In the genomic region with DNA sequence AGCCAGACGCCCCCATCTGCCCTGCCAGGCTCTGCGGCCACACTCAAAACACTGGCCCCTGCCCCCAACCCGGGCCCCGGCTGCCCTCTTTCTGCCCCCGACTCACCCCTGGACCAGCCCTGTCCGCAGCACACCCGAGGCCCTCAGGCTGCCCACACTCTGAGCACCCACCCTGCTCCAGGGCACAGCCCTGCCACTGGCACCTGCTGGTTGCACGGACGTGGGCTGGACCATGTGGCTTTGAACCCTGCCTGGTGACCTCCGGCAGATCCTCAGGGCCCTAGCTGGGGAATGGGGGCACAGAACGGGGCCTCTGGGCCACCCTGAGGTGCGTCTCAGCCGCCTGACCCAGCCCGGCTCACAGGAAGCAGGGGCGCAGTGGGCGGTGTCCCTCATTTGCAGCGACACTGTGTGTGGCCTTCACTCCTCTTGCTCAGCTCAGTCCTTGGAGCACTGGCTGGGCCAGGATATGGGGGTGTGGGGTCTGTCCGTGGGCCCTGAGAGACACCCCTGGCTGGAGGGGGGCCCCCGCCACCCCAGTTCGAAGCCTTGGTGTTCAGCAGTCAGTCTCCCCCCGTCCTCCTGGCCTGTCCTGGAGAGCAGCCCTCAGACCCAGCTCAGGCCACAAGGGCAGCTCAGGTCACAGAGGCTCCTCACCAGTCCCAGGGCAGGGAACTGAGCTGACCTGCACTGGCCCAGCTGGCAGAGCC, we compare ENCODE assay signal across 21 cellular contexts.
A peak's percentile ranks its signal among the peaks of the same experiment; 100 is the strongest.
DNase-seq lines count a peak whose midpoint lies in the region; ATAC-seq, FAIRE-seq and TF ChIP-seq lines count a peak whose summit lies in the region.
"Had no signal": no experiment of that assay in that cellular context is flagged by ENCODE, and none has a peak within 500 bp of the region (broad histone marks: within the 10 kb centered on the region; RNA-seq: fewer than 3 reads in every experiment).

No MANE protein-coding gene starts in this region.

- no peak for TF ChIP-seq RAD21 in HepG2 (CRISPR knock-in tag; IDR thresholded peaks at IDR 0.05)

- H3K9ac ChIP-seq in HepG2 (ENCODE audit: insufficient read depth, low read depth, low read length), result no peak overlapping the region

- H3K27me3 ChIP-seq in HepG2 (ENCODE audit: control insufficient read depth in 1 of 2, insufficient read depth in 2 of 2, low read length in 2 of 2) (peaks cover 10 to 38% of the 10 kb centered on the region in 2 experiments; a peak in 4 of 5 replicates), aorta (ENCODE audit: control insufficient read depth in 1 of 2, insufficient read depth in 2 of 2, low read length in 1 of 2) (no peaks in the 10 kb centered on the region)

- H4K20me1 ChIP-seq in HepG2 (ENCODE audit: insufficient read depth, low read length), result no peaks in the 10 kb centered on the region

- in situ Hi-C loops in HepG2 (cut with HindIII; ENCODE audit: extremely low pct_ligation_motif_present, low pct_unique_long_range_greater_than_20kb), result no loop called here
- in situ Hi-C loops in GM13976 (cut with MboI; ENCODE audit: low sequenced_read_pairs, unreplicated experiment), result no loop called here

- WGBS in HepG2 (ENCODE audit: low lambda C conversion rate), result 17% methylated on average over 9 of the region's 21 CpGs
- 87% methylated on average over 20 to 21 of the region's 21 CpGs for WGBS in aorta, 2 donors

- FAIRE-seq in HepG2 (lab: Jason Lieb, UNC), result no peak
- FAIRE-seq: A204.1, D721Med, H54 had no signal

- H3K4me3 ChIP-seq in HepG2 (replicated peaks in 1 of 3; ENCODE audit: insufficient read depth in 1 of 3, low read depth in 2 of 3, low read length in 3 of 3) (no peak overlapping the region), aorta (ENCODE audit: low read length in 2 of 2) (no peak overlapping the region)
- H3K4me3 ChIP-seq: SJCRH30 had no signal

- DNase-seq in left cardiac atrium (peak; percentile 15), cardiac septum (ENCODE audit: low spot score) (no peak), HepG2 (ENCODE audit: low spot score) (no peak), aorta (peak; percentile 22 to 70), GM13976 (ENCODE audit: low spot score) (no peak), NCI-H748 (lab: John Stamatoyannopoulos, UW; ENCODE audit: unreplicated experiment) (no peak), MV-4-11 (lab: John Stamatoyannopoulos, UW) (no peak)
- DNase-seq: DMS53; GF-D8; HFFc6; Kasumi-1; NCI-H1417; NCI-H187; NCI-H774; NK-92 treated with Interleukin-12 subunit alpha and Interleukin-12 subunit beta, amount 100 ng/mL, for 24 hours; SJCRH30 had no signal

- TF ChIP-seq CTCF in HepG2 (CRISPR knock-in tag; IDR thresholded peaks at IDR 0.05), result no peak
- no peak for TF ChIP-seq CTCF in GM13976 (IDR thresholded peaks at IDR 0.05; ENCODE audit: borderline replicate concordance, control extremely low read depth, extremely low read depth, insufficient read depth, missing control alignments)

- no TSS peak for BruUV-seq in HepG2 (replicated peaks; lab: Mats Ljungman, UMichigan)

- intact Hi-C loops in left cardiac atrium (cut with DNase I), result no loop called here
- intact Hi-C loops in cardiac septum (cut with DNase I), result no loop called here
- intact Hi-C loops in HepG2 (cut with micrococcal nuclease; ENCODE audit: unreplicated experiment), result no loop called here
- intact Hi-C loops in aorta (cut with DNase I), result no loop called here

- no peaks in the 10 kb centered on the region for H3K4me1 ChIP-seq in HepG2 (ENCODE audit: insufficient read depth, low read length)
- no peaks in the 10 kb centered on the region for H3K4me1 ChIP-seq in aorta (ENCODE audit: control insufficient read depth in 1 of 2, insufficient read depth in 2 of 2, low read length in 2 of 2)
- H3K4me1 ChIP-seq: SJCRH30 had no signal

- H3K36me3 ChIP-seq in HepG2 (replicated peaks in 1 of 2; ENCODE audit: control insufficient read depth in 1 of 2, insufficient read depth in 2 of 2, low read length in 2 of 2), result no peaks in the 10 kb centered on the region
- H3K36me3 ChIP-seq in aorta (ENCODE audit: control insufficient read depth in 1 of 2, insufficient read depth in 2 of 2, low read length in 1 of 2), result no peaks in the 10 kb centered on the region
- H3K36me3 ChIP-seq: SJCRH30 had no signal

- H3K4me2 ChIP-seq in HepG2 (ENCODE audit: low read depth, low read length), result no peak overlapping the region

- H3K9me3 ChIP-seq in HepG2 (ENCODE audit: low read length) (no peaks in the 10 kb centered on the region), aorta (ENCODE audit: control insufficient read depth, low read length) (no peaks in the 10 kb centered on the region)
- H3K9me3 ChIP-seq: SJCRH30 had no signal

- no peaks in the 10 kb centered on the region for H3K79me2 ChIP-seq in HepG2 (ENCODE audit: insufficient read depth, low read length)

- POLR2A ChIA-PET in HepG2 (lab: Yijun Ruan, JAX), result no interaction called here

- H3K27ac ChIP-seq in HepG2 (ENCODE audit: extremely low read length, insufficient read depth, low read length) (no peak overlapping the region), aorta (ENCODE audit: low read depth in 1 of 2, low read length in 2 of 2) (no peak overlapping the region)
- H3K27ac ChIP-seq: RWPE1, SJCRH30 had no signal

- CTCF ChIA-PET in HepG2 (lab: Yijun Ruan, JAX; ENCODE audit: low intra/inter-chr PET ratio, low total read pairs), result no interaction called here

- H2AFZ ChIP-seq in HepG2 (ENCODE audit: low read length), result no peak overlapping the region

- ATAC-seq in left cardiac atrium, result no peak
- ATAC-seq in esophagus mucosa, result peak; percentile 6
- ATAC-seq in HepG2, result peak; percentile 17; the same call in 1 of the 3 replicates
- ATAC-seq in aorta (ENCODE audit: low FRiP score), result peak; percentile 47

- TF ChIP-seq EP300 in HepG2 (IDR thresholded peaks at IDR 0.05; ENCODE audit: low read depth in 2 of 2, low read length in 2 of 2) (no peak), HepG2 (CRISPR knock-in tag; IDR thresholded peaks at IDR 0.05; ENCODE audit: borderline replicate concordance) (no peak)

- no peak for TF ChIP-seq POLR2A in HepG2 (IDR thresholded peaks at IDR 0.05; ENCODE audit: insufficient read depth in 1 of 2, low read depth in 2 of 2, low read length in 2 of 2)

TF ChIP-seq in HepG2, 621 proteins besides CTCF, POLR2A, EP300 and RAD21:
- TF ChIP-seq, protein P1, sequence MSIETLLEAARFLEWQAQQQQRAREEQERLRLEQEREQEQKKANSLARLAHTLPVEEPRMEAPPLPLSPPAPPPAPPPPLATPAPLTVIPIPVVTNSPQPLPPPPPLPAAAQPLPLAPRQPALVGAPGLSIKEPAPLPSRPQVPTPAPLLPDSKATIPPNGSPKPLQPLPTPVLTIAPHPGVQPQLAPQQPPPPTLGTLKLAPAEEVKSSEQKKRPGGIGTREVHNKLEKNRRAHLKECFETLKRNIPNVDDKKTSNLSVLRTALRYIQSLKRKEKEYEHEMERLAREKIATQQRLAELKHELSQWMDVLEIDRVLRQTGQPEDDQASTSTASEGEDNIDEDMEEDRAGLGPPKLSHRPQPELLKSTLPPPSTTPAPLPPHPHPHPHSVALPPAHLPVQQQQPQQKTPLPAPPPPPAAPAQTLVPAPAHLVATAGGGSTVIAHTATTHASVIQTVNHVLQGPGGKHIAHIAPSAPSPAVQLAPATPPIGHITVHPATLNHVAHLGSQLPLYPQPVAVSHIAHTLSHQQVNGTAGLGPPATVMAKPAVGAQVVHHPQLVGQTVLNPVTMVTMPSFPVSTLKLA (IDR thresholded peaks at IDR 0.05), result peak; percentile 28; the same call in 1 of the 2 replicates
- no peak for TF ChIP-seq ATF7 (IDR thresholded peaks at IDR 0.05)
- TF ChIP-seq ATF7 (CRISPR knock-in tag; IDR thresholded peaks at IDR 0.05), result no peak

Comparison
In these comparisons a context has a peak if more than half of its experiments do, and no peak if none do; other contexts are left out.
1. DNase-seq: peak in left cardiac atrium (single experiment) and aorta (2 of 2); none in cardiac septum (single experiment), HepG2 (single experiment), GM13976 (single experiment), NCI-H748 (single experiment) and MV-4-11 (single experiment).
2. ATAC-seq: peak in esophagus mucosa (single experiment), HepG2 (single experiment) and aorta (single experiment); none in left cardiac atrium (0 of 2).